In genomic region chr10:2798340-2798739, GRCh38 we compare ENCODE assay signal across 17 cellular contexts.
"Had no signal": no experiment of that assay in that cellular context is flagged by ENCODE, and none has a peak within 500 bp of the region (broad histone marks: within the 10 kb centered on the region; RNA-seq: fewer than 3 reads in every experiment).

No MANE protein-coding gene starts in this region.

- H3K4me3 Mint-ChIP-seq: central memory CD8-positive, alpha-beta T cell; immature natural killer cell had no signal

- H3K4me1 Mint-ChIP-seq: central memory CD8-positive, alpha-beta T cell; immature natural killer cell had no signal

- H3K4me3 ChIP-seq: gastroesophageal sphincter, lower lobe of right lung, right atrium auricular region, skin epidermis had no signal

- H3K4me1 ChIP-seq: gastroesophageal sphincter, lower lobe of right lung, right atrium auricular region had no signal

- H3K27ac ChIP-seq: epithelial cell of prostate, gastroesophageal sphincter, lower lobe of right lung, neutrophil, right atrium auricular region, skin epidermis had no signal

- DNase-seq: activated CD4-positive, CD25-positive, alpha-beta regulatory T cell; amniotic stem cell; cortex of kidney; effector memory CD4-positive, alpha-beta T cell; immature natural killer cell; lower lobe of right lung; midbrain; stimulated activated CD4-positive, alpha-beta T cell treated with anti-CD3 and anti-CD28 coated beads, Interleukin-4, amount 100 ng/mL, for 4 hours had no signal

- H3K36me3 Mint-ChIP-seq: brain, immature natural killer cell had no signal

- H3K27ac Mint-ChIP-seq: activated naive CD4-positive, alpha-beta T cell treated with anti-CD3 and anti-CD28 coated beads, Interleukin-2, amount 50 U/mL, for 72 hours; immature natural killer cell had no signal

- H3K9me3 ChIP-seq: neutrophil had no signal

- H3K27me3 ChIP-seq: neutrophil, right atrium auricular region had no signal

- H3K27me3 Mint-ChIP-seq: brain had no signal

- H3K36me3 ChIP-seq: gastroesophageal sphincter, lower lobe of right lung, neutrophil, right atrium auricular region had no signal

- ATAC-seq: activated naive CD4-positive, alpha-beta T cell treated with anti-CD3 and anti-CD28 coated beads, Interleukin-2, amount 50 U/mL, for 72 hours; gastroesophageal sphincter; lower lobe of right lung had no signal

- FAIRE-seq: urothelium cell line had no signal
